Comparison of ENCODE assay signal across 34 cellular contexts in genomic region chr2:238964544-238965113, GRCh38.
"Had no signal": no experiment of that assay in that cellular context is flagged by ENCODE, and none has a peak within 500 bp of the region (broad histone marks: within the 10 kb centered on the region; RNA-seq: fewer than 3 reads in every experiment).

No MANE protein-coding gene starts in this region.

- H3K9me3 Mint-ChIP-seq: activated CD8-positive, alpha-beta T cell treated with anti-CD3 and anti-CD28 coated beads for 36 hours; activated T-cell treated with anti-CD3 and anti-CD28 coated beads, Interleukin-2, amount 50 U/mL, for 4 hours; activated T-helper 17 cell treated with anti-CD3 and anti-CD28 coated beads, Interleukin-2, amount 50 U/mL, for 72 hours; central memory CD8-positive, alpha-beta T cell; T-helper 2 cell treated with Interferon-gamma antibody and Interleukin-4, amounts not matched to agents 5 μg/mL and 100 μg/mL, for 36 hours had no signal

- H3K4me1 Mint-ChIP-seq: activated B cell treated with CpG ODN at 0.5 μM for 24 hours; activated T-helper 17 cell treated with anti-CD3 and anti-CD28 coated beads, Interleukin-2, amount 50 U/mL, for 72 hours; central memory CD8-positive, alpha-beta T cell; endodermal cell; T-helper 17 cell had no signal

- FAIRE-seq: astrocyte, bronchial epithelial cell, frontal cortex had no signal

- H3K36me3 ChIP-seq: brain microvascular endothelial cell, WERI-Rb-1 had no signal

- ATAC-seq: activated CD4-positive, CD25-positive, alpha-beta regulatory T cell treated with anti-CD3 and anti-CD28 coated beads, Interleukin-2, amount 50 U/mL, for 24 hours; activated CD8-positive, alpha-beta T cell treated with anti-CD3 and anti-CD28 coated beads for 36 hours; activated T-cell treated with anti-CD3 and anti-CD28 coated beads, Interleukin-2, amount 50 U/mL, for 4 hours; activated T-helper 17 cell treated with anti-CD3 and anti-CD28 coated beads, Interleukin-2, amount 50 U/mL, for 72 hours; esophagus mucosa; T-helper 17 cell had no signal

- H3K27me3 ChIP-seq: brain microvascular endothelial cell had no signal

- H3K36me3 Mint-ChIP-seq: activated naive CD8-positive, alpha-beta T cell had no signal

- H3K4me3 Mint-ChIP-seq: activated B cell treated with CpG ODN at 0.5 μM for 24 hours; activated CD8-positive, alpha-beta T cell treated with anti-CD3 and anti-CD28 coated beads for 36 hours; activated naive CD8-positive, alpha-beta T cell; activated T-cell treated with anti-CD3 and anti-CD28 coated beads, Interleukin-2, amount 50 U/mL, for 4 hours; activated T-helper 17 cell treated with anti-CD3 and anti-CD28 coated beads, Interleukin-2, amount 50 U/mL, for 72 hours; central memory CD8-positive, alpha-beta T cell; dendritic cell treated with granulocyte-macrophage colony-stimulating factor and Interleukin-4, amounts not matched to agents 40 ng/mL and 50 ng/mL, for 4 days; endodermal cell; T-helper 17 cell; T-helper 2 cell treated with Interferon-gamma antibody and Interleukin-4, amounts not matched to agents 5 μg/mL and 100 μg/mL, for 36 hours had no signal

- H3K27ac ChIP-seq: brain microvascular endothelial cell, coronary artery, dorsolateral prefrontal cortex, WERI-Rb-1 had no signal

- H3K4me3 ChIP-seq: coronary artery, dorsolateral prefrontal cortex had no signal

- H3K27ac Mint-ChIP-seq: activated B cell treated with CpG ODN at 0.5 μM for 24 hours; activated CD8-positive, alpha-beta T cell treated with anti-CD3 and anti-CD28 coated beads for 36 hours; activated naive CD8-positive, alpha-beta T cell; activated T-helper 17 cell treated with anti-CD3 and anti-CD28 coated beads, Interleukin-2, amount 50 U/mL, for 72 hours; dendritic cell treated with granulocyte-macrophage colony-stimulating factor and Interleukin-4, amounts not matched to agents 40 ng/mL and 50 ng/mL, for 4 days; endodermal cell; T-helper 17 cell; T-helper 2 cell treated with Interferon-gamma antibody and Interleukin-4, amounts not matched to agents 5 μg/mL and 100 μg/mL, for 36 hours had no signal

- DNase-seq: activated B cell treated with CpG ODN at 0.5 μM for 24 hours; activated CD4-positive, alpha-beta T cell treated with anti-CD3 and anti-CD28 coated beads for 48 hours; activated CD4-positive, alpha-beta T cell treated with anti-CD3 and anti-CD28 coated beads, Interleukin-2, amount 50 U/mL, for 1 hour; activated CD4-positive, alpha-beta T cell treated with anti-CD3 and anti-CD28 coated beads, Interleukin-2, amount 50 U/mL, for 48 hours; activated CD8-positive, alpha-beta memory T cell treated with anti-CD3 and anti-CD28 coated beads for 24 hours; activated CD8-positive, alpha-beta T cell treated with anti-CD3 and anti-CD28 coated beads for 36 hours; activated effector memory CD4-positive, alpha-beta T cell treated with Interleukin-2 at 50 U/mL for 16 hours; activated gamma-delta T cell treated with Interleukin-2 at 50 U/mL for 16 hours; activated naive CD4-positive, alpha-beta T cell treated with anti-CD3 and anti-CD28 coated beads, Interleukin-2, amount 50 U/mL, for 16 hours; activated naive CD4-positive, alpha-beta T cell treated with Interleukin-2 at 50 U/mL for 16 hours; activated T-cell treated with anti-CD3 and anti-CD28 coated beads, Interleukin-2, amount 50 U/mL, for 4 hours; amniotic stem cell; anterior cingulate cortex; brain microvascular endothelial cell; effector memory CD4-positive, alpha-beta T cell; endodermal cell; foreskin fibroblast; glutamatergic neuron; T-helper 1 cell; T-helper 17 cell; T1000; WERI-Rb-1 had no signal
